ENCODE assay signal across 1 cellular context in genomic region chr10:68828083-68828601, GRCh38.
A peak's percentile ranks its signal among the peaks of the same experiment; 100 is the strongest.
TF ChIP-seq lines count a peak whose summit lies in the region.
"Not testable (repeated sequence)": the region's sequence is repeated elsewhere in the genome, so short reads cannot be mapped to it uniquely, and the experiment has no call there.

No MANE protein-coding gene starts in this region.

TF ChIP-seq in K562, 482 proteins besides CTCF, POLR2A, EP300 and RAD21 (continued from another document):
- TF ChIP-seq RB1 (IDR thresholded peaks at IDR 0.05; ENCODE audit: low read depth), result 0 out of 2 replicates have a peak, but pooled peaks have one; percentile 34
- TF ChIP-seq, protein P1, sequence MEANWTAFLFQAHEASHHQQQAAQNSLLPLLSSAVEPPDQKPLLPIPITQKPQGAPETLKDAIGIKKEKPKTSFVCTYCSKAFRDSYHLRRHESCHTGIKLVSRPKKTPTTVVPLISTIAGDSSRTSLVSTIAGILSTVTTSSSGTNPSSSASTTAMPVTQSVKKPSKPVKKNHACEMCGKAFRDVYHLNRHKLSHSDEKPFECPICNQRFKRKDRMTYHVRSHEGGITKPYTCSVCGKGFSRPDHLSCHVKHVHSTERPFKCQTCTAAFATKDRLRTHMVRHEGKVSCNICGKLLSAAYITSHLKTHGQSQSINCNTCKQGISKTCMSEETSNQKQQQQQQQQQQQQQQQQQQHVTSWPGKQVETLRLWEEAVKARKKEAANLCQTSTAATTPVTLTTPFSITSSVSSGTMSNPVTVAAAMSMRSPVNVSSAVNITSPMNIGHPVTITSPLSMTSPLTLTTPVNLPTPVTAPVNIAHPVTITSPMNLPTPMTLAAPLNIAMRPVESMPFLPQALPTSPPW (CRISPR knock-in tag; IDR thresholded peaks at IDR 0.05), result peak; percentile 48
- TF ChIP-seq ZNF740 (CRISPR knock-in tag; IDR thresholded peaks at IDR 0.05), result 0 out of 2 replicates have a peak, but pooled peaks have one; percentile 24
- TF ChIP-seq ZNF740 (tag; IDR thresholded peaks at IDR 0.05), result not testable (repeated sequence)
